Comparison of ENCODE assay signal across 23 cellular contexts in the genomic region with DNA sequence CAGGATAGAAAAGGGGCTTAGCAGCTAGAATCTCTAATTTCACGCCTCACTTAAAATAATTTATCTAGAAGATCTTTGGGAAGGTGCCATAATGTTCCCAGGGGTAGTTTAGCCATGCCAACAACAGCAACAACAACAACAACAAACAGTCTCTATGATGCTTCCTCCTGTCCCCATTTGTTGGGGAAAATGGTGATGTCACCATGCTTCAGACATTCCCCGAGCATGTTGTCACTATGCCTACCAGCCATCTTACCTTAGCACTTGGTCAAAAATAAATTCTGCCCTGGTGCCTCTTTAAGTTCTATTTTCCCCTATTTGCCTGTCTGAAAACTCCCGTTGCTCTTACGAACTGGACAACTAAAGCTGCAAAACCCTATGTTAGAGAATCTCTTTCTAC.
"Had no signal": no experiment of that assay in that cellular context is flagged by ENCODE, and none has a peak within 500 bp of the region (broad histone marks: within the 10 kb centered on the region; RNA-seq: fewer than 3 reads in every experiment).

No MANE protein-coding gene starts in this region.

- H3K4me1 Mint-ChIP-seq: activated naive CD4-positive, alpha-beta T cell treated with anti-CD3 and anti-CD28 coated beads, Interleukin-2, amount 10 ng/mL, durations not matched to agents 7 days and 5 days; naive B cell; stimulated activated naive B cell treated with anti-CD40 and anti-IgM and Interleukin-4, amounts not matched to agents 10 μg/mL and 1 μg/mL and 100 μg/mL, for 72 hours; T-helper 17 cell had no signal

- H3K79me2 ChIP-seq: hepatocyte had no signal

- H3K4me3 Mint-ChIP-seq: activated CD4-positive, alpha-beta memory T cell treated with anti-CD3 and anti-CD28 coated beads for 36 hours; activated naive CD4-positive, alpha-beta T cell treated with anti-CD3 and anti-CD28 coated beads, Interleukin-2, amount 10 ng/mL, durations not matched to agents 7 days and 5 days; memory B cell; naive B cell; neural crest cell; stimulated activated naive B cell treated with anti-CD40 and anti-IgM and Interleukin-4, amounts not matched to agents 10 μg/mL and 1 μg/mL and 100 μg/mL, for 72 hours; T-helper 17 cell; type B pancreatic cell had no signal

- ATAC-seq: body of pancreas; left colon; sciatic nerve; stimulated activated naive B cell treated with anti-CD40 and anti-IgM and Interleukin-4, amounts not matched to agents 10 μg/mL and 1 μg/mL and 100 μg/mL, for 72 hours; T-helper 17 cell had no signal

- H3K27me3 ChIP-seq: body of pancreas, cardiac muscle cell, hepatocyte had no signal

- H3K9me3 Mint-ChIP-seq: activated CD4-positive, alpha-beta memory T cell treated with anti-CD3 and anti-CD28 coated beads for 36 hours; memory B cell; neural crest cell; stimulated activated naive B cell treated with anti-CD40 and anti-IgM and Interleukin-4, amounts not matched to agents 10 μg/mL and 1 μg/mL and 100 μg/mL, for 72 hours; type B pancreatic cell had no signal

- H3K27me3 Mint-ChIP-seq: activated CD4-positive, alpha-beta memory T cell treated with anti-CD3 and anti-CD28 coated beads for 36 hours; activated naive CD4-positive, alpha-beta T cell treated with anti-CD3 and anti-CD28 coated beads, Interleukin-2, amount 10 ng/mL, durations not matched to agents 7 days and 5 days; type B pancreatic cell had no signal

- H3K27ac ChIP-seq: body of pancreas, cardiac muscle cell, hepatocyte had no signal

- H3K4me2 ChIP-seq: hepatocyte had no signal

- DNase-seq: activated CD4-positive, alpha-beta memory T cell treated with anti-CD3 and anti-CD28 coated beads for 36 hours; activated CD4-positive, alpha-beta T cell treated with anti-CD3 and anti-CD28 coated beads for 48 hours; activated naive CD4-positive, alpha-beta T cell treated with anti-CD3 and anti-CD28 coated beads, Interleukin-2, amount 10 ng/mL, durations not matched to agents 7 days and 5 days; activated T-cell treated with anti-CD3 and anti-CD28 coated beads, Interleukin-2, amount 50 U/mL, for 48 hours; body of pancreas; erythroblast; foreskin melanocyte; glutamatergic neuron; left colon; naive B cell; occipital lobe; small intestine; stimulated activated CD4-positive, alpha-beta T cell treated with anti-CD3 and anti-CD28 coated beads, Interleukin-2, amount 100 ng/mL, for 48 hours; stimulated activated CD8-positive, alpha-beta memory T cell treated with anti-CD3 and anti-CD28 coated beads, Interleukin-4, amount 100 ng/mL, for 48 hours; stimulated activated naive B cell treated with anti-CD40 and anti-IgM and Interleukin-4, amounts not matched to agents 10 μg/mL and 1 μg/mL and 100 μg/mL, for 72 hours; T-helper 17 cell had no signal

- H2AFZ ChIP-seq: hepatocyte had no signal

- H3K36me3 ChIP-seq: cardiac muscle cell had no signal

- H3K4me1 ChIP-seq: body of pancreas had no signal

- H3K9me3 ChIP-seq: body of pancreas had no signal

- H3K27ac Mint-ChIP-seq: activated CD4-positive, alpha-beta memory T cell treated with anti-CD3 and anti-CD28 coated beads for 36 hours; activated naive CD4-positive, alpha-beta T cell treated with anti-CD3 and anti-CD28 coated beads, Interleukin-2, amount 10 ng/mL, durations not matched to agents 7 days and 5 days; memory B cell; naive B cell; stimulated activated naive B cell treated with anti-CD40 and anti-IgM and Interleukin-4, amounts not matched to agents 10 μg/mL and 1 μg/mL and 100 μg/mL, for 72 hours; T-helper 17 cell; type B pancreatic cell had no signal

- H3K4me3 ChIP-seq: body of pancreas, cardiac muscle cell, hepatocyte had no signal

- FAIRE-seq: endometrium, small intestine had no signal

- H3K36me3 Mint-ChIP-seq: activated CD4-positive, alpha-beta memory T cell treated with anti-CD3 and anti-CD28 coated beads for 36 hours; activated naive CD4-positive, alpha-beta T cell treated with anti-CD3 and anti-CD28 coated beads, Interleukin-2, amount 10 ng/mL, durations not matched to agents 7 days and 5 days; memory B cell; naive B cell; stimulated activated naive B cell treated with anti-CD40 and anti-IgM and Interleukin-4, amounts not matched to agents 10 μg/mL and 1 μg/mL and 100 μg/mL, for 72 hours had no signal
